ENCODE assay signal across 8 cellular contexts in the genomic region with DNA sequence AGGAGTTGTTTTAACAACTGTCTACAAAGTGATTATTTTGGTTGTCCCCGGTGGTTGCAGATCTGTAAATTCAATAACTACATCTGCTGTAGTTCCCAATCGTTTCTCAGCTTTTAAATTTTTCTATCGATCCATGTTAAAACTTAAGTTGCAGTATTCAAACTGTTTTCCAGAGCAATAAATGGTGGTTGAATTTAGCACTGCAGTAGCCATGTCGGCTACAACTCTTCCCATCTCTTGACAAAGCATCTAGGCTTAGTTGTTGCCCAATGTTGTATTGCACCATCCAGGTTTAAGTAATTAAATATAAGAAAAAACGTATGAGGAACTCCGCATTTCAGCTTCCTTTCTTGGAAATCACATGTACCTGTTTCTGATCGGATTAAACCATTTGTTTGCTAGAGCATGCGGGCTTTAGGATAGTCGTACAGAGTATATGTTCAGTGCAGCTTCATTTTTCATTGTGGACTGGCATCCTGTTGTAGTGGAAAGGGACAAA. TPM values are rescaled to one million over a fixed set of nuclear protein-coding genes. Genes with fewer than 3 reads are reported as not detected.
DNase-seq lines count a peak whose midpoint lies in the region; ATAC-seq, FAIRE-seq and TF ChIP-seq lines count a peak whose summit lies in the region.

No MANE protein-coding gene starts in this region.

- H3K9ac ChIP-seq in endothelial cell of umbilical vein (replicated peaks; ENCODE audit: extremely low read depth, insufficient read depth, low read length) = peak overlapping the region; percentile 76

- dilution Hi-C loops in endothelial cell of umbilical vein (cut with MboI; ENCODE audit: extremely low pct_ligation_motif_present, low sequenced_read_pairs) = no loop called here

- intact Hi-C loops in PC-9 (cut with micrococcal nuclease; ENCODE audit: unreplicated experiment) = no loop called here
- intact Hi-C loops in endothelial cell of umbilical vein (cut with micrococcal nuclease) = loop anchor here (5.0 kb wide), 2 partner anchors 75 to 100 kb away; a partner anchor contains a TSS

- H4K20me1 ChIP-seq in PC-9 (ENCODE audit: insufficient read depth) (peaks cover 4% of the 10 kb centered on the region; the same call in 1 of the 2 replicates), endothelial cell of umbilical vein (replicated peaks; ENCODE audit: control insufficient read depth, extremely low read depth, insufficient read depth, low read length) (no peaks in the 10 kb centered on the region), osteoblast (ENCODE audit: insufficient read depth, low read length) (peaks cover 12% of the 10 kb centered on the region)

- H3K4me1 ChIP-seq in PC-9 (replicated peaks; ENCODE audit: insufficient read depth) = peaks cover 14% of the 10 kb centered on the region
- peaks cover 10% of the 10 kb centered on the region for H3K4me1 ChIP-seq in endothelial cell of umbilical vein (ENCODE audit: control insufficient read depth, extremely low read depth, insufficient read depth, low read length)
- peaks cover 11% of the 10 kb centered on the region for H3K4me1 ChIP-seq in osteoblast (ENCODE audit: insufficient read depth, low read length)

- no peak for TF ChIP-seq POLR2A in endothelial cell of umbilical vein (IDR thresholded peaks at IDR 0.05; ENCODE audit: low read depth, low read length)

- FAIRE-seq in endothelial cell of umbilical vein (lab: Jason Lieb, UNC) = no peak

- POLR2A ChIA-PET in PC-9 (lab: Charles Lee; ENCODE audit: unreplicated experiment) = interaction anchor here (0.6 kb wide), 1 partner anchor 22 kb away, joined by 4 read pairs; no protein-coding TSS in a partner anchor
- POLR2A ChIA-PET in endothelial cell of umbilical vein (lab: Charles Lee) = no interaction called here

- H3K4me3 ChIP-seq in PC-9 (peak overlapping the region; percentile 64), endothelial cell of umbilical vein (replicated peaks in 1 of 3; ENCODE audit: insufficient read depth in 1 of 3, low read depth in 1 of 3, low read length in 3 of 3) (peak overlapping the region; percentile 67 to 71 (median 69)), osteoblast (ENCODE audit: insufficient read depth, low read length) (peak overlapping the region; percentile 97)

- DNase-seq in NCI-H1694 treated with DMSO at 0.1 percent for 48 hours (lab: John Stamatoyannopoulos, UW) (peak; percentile 40), NCI-H1694 (lab: John Stamatoyannopoulos, UW) (no peak), PC-9 (peak in 1 of 2 experiments; percentile 66), endothelial cell of umbilical vein (ENCODE audit: low read depth, low spot score) (no peak), osteoblast (ENCODE audit: insufficient read length, low spot score, missing footprints) (peak; percentile 91), H4 (ENCODE audit: low spot score) (no peak)
- DNase-seq in NK-92 treated with Interleukin-12 subunit alpha and Interleukin-12 subunit beta, amount 100 ng/mL, for 24 hours (lab: John Stamatoyannopoulos, UW) = no peak

- TF ChIP-seq CTCF in PC-9 (conservative IDR thresholded peaks at IDR 0.05) (no peak), endothelial cell of umbilical vein (IDR thresholded peaks at IDR 0.05; ENCODE audit: extremely low read depth in 1 of 2, insufficient read depth in 1 of 2, low read depth in 1 of 2, low read length in 2 of 2) (no peak), osteoblast (IDR thresholded peaks at IDR 0.05; ENCODE audit: extremely low read depth, low read depth, low read length) (no peak)

- H3K9me3 ChIP-seq in PC-9 (ENCODE audit: insufficient read depth, low read depth) (no peaks in the 10 kb centered on the region), endothelial cell of umbilical vein (replicated peaks; ENCODE audit: control insufficient read depth, insufficient read depth, low read length) (no peaks in the 10 kb centered on the region), osteoblast (ENCODE audit: low read depth, low read length) (no peaks in the 10 kb centered on the region)

- peaks cover 5% of the 10 kb centered on the region; the same call in 1 of the 2 replicates for H3F3A ChIP-seq in PC-9 (ENCODE audit: insufficient read depth, low read depth)

- H3K27ac ChIP-seq in PC-9 (peak overlapping the region; percentile 47), endothelial cell of umbilical vein (ENCODE audit: insufficient read depth, low read depth, low read length) (peak overlapping the region; percentile 42), osteoblast (ENCODE audit: low read depth, low read length) (peak overlapping the region; percentile 60)

- no peak for ATAC-seq in HG02885 (IDR thresholded peaks at IDR 0.05; ENCODE audit: poor library complexity, unreplicated experiment)

- H3K4me2 ChIP-seq in PC-9 (peak overlapping the region; percentile 89), endothelial cell of umbilical vein (ENCODE audit: insufficient read depth, low read length) (peak overlapping the region; percentile 90), osteoblast (ENCODE audit: insufficient read depth, low read length) (peak overlapping the region; percentile 89)

- H3K27me3 ChIP-seq in PC-9 (ENCODE audit: insufficient read depth, low read depth) (no peaks in the 10 kb centered on the region), endothelial cell of umbilical vein (ENCODE audit: control insufficient read depth in 2 of 2, insufficient read depth in 2 of 2, low read length in 2 of 2) (no peaks in the 10 kb centered on the region), osteoblast (ENCODE audit: insufficient read depth, low read length) (no peaks in the 10 kb centered on the region)

- H2AFZ ChIP-seq in PC-9 (peak overlapping the region; percentile 91), endothelial cell of umbilical vein (ENCODE audit: low read depth, low read length) (peak overlapping the region; percentile 89), osteoblast (ENCODE audit: low read length) (peak overlapping the region; percentile 98)

- H3K36me3 ChIP-seq in PC-9 (ENCODE audit: low read depth) (no peaks in the 10 kb centered on the region), endothelial cell of umbilical vein (ENCODE audit: control insufficient read depth in 2 of 2, extremely low read depth in 1 of 2, insufficient read depth in 2 of 2, low read length in 2 of 2) (no peaks in the 10 kb centered on the region), osteoblast (ENCODE audit: insufficient read depth, low read length) (no peaks in the 10 kb centered on the region)

- H3K9me1 ChIP-seq in endothelial cell of umbilical vein (replicated peaks; ENCODE audit: control insufficient read depth, extremely low read depth, insufficient read depth, low read length) = no peaks in the 10 kb centered on the region

- CTCF ChIA-PET in PC-9 (lab: Charles Lee) = no interaction called here
- CTCF ChIA-PET in endothelial cell of umbilical vein (lab: Charles Lee) = interaction anchor here (1.6 to 2.0 kb wide), 2 partner anchors 24 to 242 kb away, joined by 5 to 10 read pairs; no protein-coding TSS in a partner anchor

- BruUV-seq in PC-9 (replicated peaks; lab: Mats Ljungman, UMichigan) (no TSS peak), endothelial cell of umbilical vein (replicated peaks; lab: Mats Ljungman, UMichigan) (TSS peak; percentile 45)

- H3K79me2 ChIP-seq in PC-9 (ENCODE audit: low read depth) = peaks cover 56% of the 10 kb centered on the region
- H3K79me2 ChIP-seq in endothelial cell of umbilical vein (ENCODE audit: control insufficient read depth, insufficient read depth, low read length) = peaks cover 53% of the 10 kb centered on the region
- peaks cover 52% of the 10 kb centered on the region for H3K79me2 ChIP-seq in osteoblast (ENCODE audit: insufficient read depth, low read length)

- H3K9me2 ChIP-seq in PC-9 (ENCODE audit: insufficient read depth) = no peaks in the 10 kb centered on the region

TF ChIP-seq in endothelial cell of umbilical vein, 7 proteins besides CTCF, POLR2A, EP300 and RAD21:
- TF ChIP-seq GATA2 (IDR thresholded peaks at IDR 0.05; ENCODE audit: insufficient read depth, insufficient read length, low read depth, low read length) = no peak
- TF ChIP-seq FOS (IDR thresholded peaks at IDR 0.05; ENCODE audit: borderline replicate concordance, insufficient read depth, low read length) = no peak
- no peak for TF ChIP-seq POLR2AphosphoS5 (IDR thresholded peaks at IDR 0.05; ENCODE audit: insufficient read depth, low read depth, low read length)
- no peak for TF ChIP-seq JUN (IDR thresholded peaks at IDR 0.05; ENCODE audit: borderline replicate concordance, insufficient read depth, insufficient read length, low read depth)
- no peak for TF ChIP-seq MYC (IDR thresholded peaks at IDR 0.05; ENCODE audit: low read depth, low read length)
- TF ChIP-seq, protein P1, sequence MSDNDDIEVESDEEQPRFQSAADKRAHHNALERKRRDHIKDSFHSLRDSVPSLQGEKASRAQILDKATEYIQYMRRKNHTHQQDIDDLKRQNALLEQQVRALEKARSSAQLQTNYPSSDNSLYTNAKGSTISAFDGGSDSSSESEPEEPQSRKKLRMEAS (IDR thresholded peaks at IDR 0.05; ENCODE audit: insufficient read depth, insufficient read length) = no peak
- TF ChIP-seq EZH2 (IDR thresholded peaks at IDR 0.05; ENCODE audit: borderline replicate concordance, low read depth, low read length, severe bottlenecking) = no peak

RNA-seq across cellular contexts. Expression of a gene that starts 1.0 kb away (rescaled TPM):
- total RNA-seq in PC-9 (2021) (86.2 and 93.8 TPM in 2 replicates), endothelial cell of umbilical vein (74.9 and 84.8 TPM in 2 replicates), osteoblast (36.2 and 46.3 TPM in 2 replicates)
- polyA plus RNA-seq in endothelial cell of umbilical vein = 106 and 118 TPM in 2 replicates
- polyA plus RNA-seq in endothelial cell of umbilical vein (2011; cell fraction: cytosol; rRNA removed) = 53.5 and 60.5 TPM in 2 replicates
- polyA plus RNA-seq in endothelial cell of umbilical vein (2011; cell fraction: nucleus; rRNA removed) = 26.8 and 32.4 TPM in 2 replicates
- polyA plus RNA-seq in endothelial cell of umbilical vein (2012) = 104 and 118 TPM in 2 replicates
- 84.4 and 106 TPM in 2 replicates for polyA minus RNA-seq in endothelial cell of umbilical vein
- 10.7 TPM for polyA minus RNA-seq in endothelial cell of umbilical vein (2011; cell fraction: cytosol; rRNA and poly(A)+ RNA removed)
- polyA minus RNA-seq in endothelial cell of umbilical vein (2011; cell fraction: nucleus; rRNA and poly(A)+ RNA removed) = 15.3 and 16.5 TPM in 2 replicates
- 66.2 and 72.3 TPM in 2 replicates for total RNA-seq in H4 (2014; rRNA removed; shearing (Covaris generic))

RNA-seq across cellular contexts. Expression of a gene that starts 27.7 kb away (rescaled TPM):
- total RNA-seq in PC-9 (2021) (27.3 and 36.1 TPM in 2 replicates), endothelial cell of umbilical vein (30.3 and 35.6 TPM in 2 replicates), osteoblast (20.6 and 23.9 TPM in 2 replicates)
- 11.9 and 16.7 TPM in 2 replicates for polyA plus RNA-seq in endothelial cell of umbilical vein
- 19.3 and 21.0 TPM in 2 replicates for polyA plus RNA-seq in endothelial cell of umbilical vein (2011; cell fraction: cytosol; rRNA removed)
- 68.1 and 72.4 TPM in 2 replicates for polyA plus RNA-seq in endothelial cell of umbilical vein (2011; cell fraction: nucleus; rRNA removed)
- polyA plus RNA-seq in endothelial cell of umbilical vein (2012) = 15.2 and 18.9 TPM in 2 replicates
- polyA minus RNA-seq in endothelial cell of umbilical vein = 19.1 and 23.0 TPM in 2 replicates
- polyA minus RNA-seq in endothelial cell of umbilical vein (2011; cell fraction: cytosol; rRNA and poly(A)+ RNA removed) = 30.0 TPM
- polyA minus RNA-seq in endothelial cell of umbilical vein (2011; cell fraction: nucleus; rRNA and poly(A)+ RNA removed) = 31.5 and 43.9 TPM in 2 replicates
- 14.7 and 17.9 TPM in 2 replicates for total RNA-seq in H4 (2014; rRNA removed; shearing (Covaris generic))

Comparison
In these comparisons a context has a peak if more than half of its experiments do, and no peak if none do; other contexts are left out.
1. DNase-seq: peak in NCI-H1694 treated with DMSO at 0.1 percent for 48 hours (single experiment) and osteoblast (single experiment); none in NCI-H1694 (single experiment), endothelial cell of umbilical vein (single experiment), NK-92 treated with Interleukin-12 subunit alpha and Interleukin-12 subunit beta, amount 100 ng/mL, for 24 hours (single experiment) and H4 (single experiment).
2. Peak in every context shown above with its lines, with median percentiles within 50 percentile points of each other: H2AFZ ChIP-seq, H3K27ac ChIP-seq, H3K4me2 ChIP-seq and H3K4me3 ChIP-seq.